24 cellular contexts compared by ENCODE assay signal in genomic region chr3:41523897-41524296, GRCh38.
DNase-seq lines count a peak whose midpoint lies in the region; ATAC-seq, FAIRE-seq and TF ChIP-seq lines count a peak whose summit lies in the region.
"Had no signal": no experiment of that assay in that cellular context is flagged by ENCODE, and none has a peak within 500 bp of the region (broad histone marks: within the 10 kb centered on the region; RNA-seq: fewer than 3 reads in every experiment).

No MANE protein-coding gene starts in this region.

- no peaks in the 10 kb centered on the region for H4K20me1 ChIP-seq in GM12878 (ENCODE audit: control insufficient read depth, insufficient read depth)
- H4K20me1 ChIP-seq: BLaER1 treated with 17β-estradiol and CSF1 and Interleukin-3, amounts not matched to agents 10 nM and 100 nM had no signal

- H3K4me1 ChIP-seq in GM12878 (ENCODE audit: control insufficient read depth, insufficient read depth, low read length) = peaks cover 39% of the 10 kb centered on the region
- H3K4me1 ChIP-seq: A549, Caco-2 had no signal

- H3K27me3 ChIP-seq in GM12878 (replicated peaks in 1 of 2; ENCODE audit: control insufficient read depth in 2 of 2, insufficient read depth in 2 of 2, low read length in 1 of 2) = no peaks in the 10 kb centered on the region
- H3K27me3 ChIP-seq: BLaER1 treated with 17β-estradiol and CSF1 and Interleukin-3, amounts not matched to agents 10 nM and 100 nM had no signal

- no peak overlapping the region for H3K4me3 ChIP-seq in GM12865 (ENCODE audit: low read depth, low read length)
- H3K4me3 ChIP-seq in GM12878 = no peak overlapping the region
- H3K4me3 ChIP-seq: A549; BLaER1 treated with 17β-estradiol and CSF1 and Interleukin-3, amounts not matched to agents 10 nM and 100 nM had no signal

- no peak for TF ChIP-seq RAD21 in GM12878 (IDR thresholded peaks at IDR 0.05; ENCODE audit: insufficient read depth, low read depth, low read length)

- ATAC-seq in GM21360 (IDR thresholded peaks at IDR 0.05; ENCODE audit: unreplicated experiment) (peak; percentile 18), HG02973 (IDR thresholded peaks at IDR 0.05; ENCODE audit: unreplicated experiment) (peak; percentile 34), GM12878 (peak; percentile 48), GM19351 (IDR thresholded peaks at IDR 0.05; ENCODE audit: unreplicated experiment) (no peak)
- ATAC-seq: A549; CD8-positive, alpha-beta T cell had no signal

- H3K9me3 Mint-ChIP-seq in activated CD4-positive, alpha-beta T cell treated with anti-CD3 and anti-CD28 coated beads, Interleukin-2, amount 10 ng/mL, durations not matched to agents 24 days and 14 days = no peaks in the 10 kb centered on the region
- H3K9me3 Mint-ChIP-seq: CD4-positive, alpha-beta T cell; CD8-positive, alpha-beta T cell had no signal

- DNase-seq in GM12865 (ENCODE audit: low read depth) = peak; percentile 22
- no peak for DNase-seq in GM12878 (ENCODE audit: low read depth, low spot score)
- DNase-seq in iPS-NIHi7 (ENCODE audit: extremely low spot score) = no peak
- no peak for DNase-seq in activated CD4-positive, alpha-beta T cell treated with anti-CD3 and anti-CD28 coated beads, Interleukin-2, amount 10 ng/mL, durations not matched to agents 24 days and 14 days
- DNase-seq: AML-193; Caco-2; Calu3; CD4-positive, alpha-beta T cell; CD8-positive, alpha-beta T cell; DMS79 treated with DMSO at 0.1 percent for 48 hours; GF-D8 had no signal

- CTCF ChIA-PET in GM12878 (lab: Yijun Ruan, JAX) = interaction anchor here (0.6 kb wide), 1 partner anchor 124 kb away, joined by 4 read pairs; no protein-coding TSS in a partner anchor

- H3K27ac ChIP-seq in GM12878 (ENCODE audit: control insufficient read depth, insufficient read depth) = no peak overlapping the region
- H3K27ac ChIP-seq: 22Rv1, A549, C4-2B had no signal

- H3K4me3 Mint-ChIP-seq in activated CD4-positive, alpha-beta T cell treated with anti-CD3 and anti-CD28 coated beads, Interleukin-2, amount 10 ng/mL, durations not matched to agents 24 days and 14 days = no peak overlapping the region
- H3K4me3 Mint-ChIP-seq: B cell; CD4-positive, alpha-beta T cell; CD8-positive, alpha-beta T cell had no signal

- TF ChIP-seq EP300 in GM12878 (IDR thresholded peaks at IDR 0.05; ENCODE audit: borderline replicate concordance in 1 of 2, control insufficient read depth in 1 of 2, low read depth in 2 of 2, low read length in 2 of 2) = no peak

- H3K4me2 ChIP-seq in GM12878 (ENCODE audit: control insufficient read depth, insufficient read depth) = no peak overlapping the region
- H3K4me2 ChIP-seq: A549 had no signal

- H3K36me3 Mint-ChIP-seq in activated CD4-positive, alpha-beta T cell treated with anti-CD3 and anti-CD28 coated beads, Interleukin-2, amount 10 ng/mL, durations not matched to agents 24 days and 14 days (ENCODE audit: low read depth) = no peaks in the 10 kb centered on the region
- H3K36me3 Mint-ChIP-seq: CD8-positive, alpha-beta T cell had no signal

- POLR2A ChIA-PET in GM12878 (lab: Charles Lee) = no interaction called here

- H2AFZ ChIP-seq in GM12878 (ENCODE audit: control insufficient read depth, low read depth, low read length) = no peak overlapping the region

- H3K9me3 ChIP-seq in GM12878 (replicated peaks; ENCODE audit: control insufficient read depth, insufficient read depth, low read length) = no peaks in the 10 kb centered on the region
- H3K9me3 ChIP-seq: A549; BLaER1 treated with 17β-estradiol and CSF1 and Interleukin-3, amounts not matched to agents 10 nM and 100 nM; Caco-2 had no signal

- WGBS in GM12878 (ENCODE audit: insufficient coverage, insufficient replicate concordance, low lambda C conversion rate, missing lambda C conversion rate) = 39% methylated on average over 1 of the region's 1 CpG

- SMC1A ChIA-PET in GM12878 (lab: Charles Lee; ENCODE audit: uncharacterized antibody, unreplicated experiment) = no interaction called here

- H3K36me3 ChIP-seq in GM12878 (ENCODE audit: control insufficient read depth in 2 of 2, insufficient read depth in 2 of 2, low read length in 1 of 2) = no peaks in the 10 kb centered on the region
- H3K36me3 ChIP-seq: BLaER1 treated with 17β-estradiol and CSF1 and Interleukin-3, amounts not matched to agents 10 nM and 100 nM had no signal

- no peaks in the 10 kb centered on the region for H3K27me3 Mint-ChIP-seq in activated CD4-positive, alpha-beta T cell treated with anti-CD3 and anti-CD28 coated beads, Interleukin-2, amount 10 ng/mL, durations not matched to agents 24 days and 14 days
- H3K27me3 Mint-ChIP-seq: B cell; CD4-positive, alpha-beta T cell had no signal

- H3K27ac Mint-ChIP-seq in activated CD4-positive, alpha-beta T cell treated with anti-CD3 and anti-CD28 coated beads, Interleukin-2, amount 10 ng/mL, durations not matched to agents 24 days and 14 days = no peak overlapping the region
- H3K27ac Mint-ChIP-seq: B cell; CD4-positive, alpha-beta T cell; CD8-positive, alpha-beta T cell had no signal

- no peak for TF ChIP-seq CTCF in GM12865 (IDR thresholded peaks at IDR 0.05; ENCODE audit: insufficient read depth, low read depth, low read length, missing control alignments)
- no peak for TF ChIP-seq CTCF in GM12878 (IDR thresholded peaks at IDR 0.05 in 2 of 3, conservative IDR thresholded peaks at IDR 0.05 in 1 of 3; ENCODE audit: control insufficient read depth in 2 of 3, extremely low read depth in 1 of 3, insufficient read depth in 1 of 3, low read depth in 3 of 3, low read length in 3 of 3)

- H3K4me1 Mint-ChIP-seq in activated CD4-positive, alpha-beta T cell treated with anti-CD3 and anti-CD28 coated beads, Interleukin-2, amount 10 ng/mL, durations not matched to agents 24 days and 14 days = peaks cover 2% of the 10 kb centered on the region

- no peaks in the 10 kb centered on the region for H3K79me2 ChIP-seq in GM12878 (ENCODE audit: control insufficient read depth, insufficient read depth, low read length)

- RAD21 ChIA-PET in GM12878 (lab: Charles Lee; ENCODE audit: unreplicated experiment) = no interaction called here

- no peak overlapping the region for H3K9ac ChIP-seq in GM12878 (ENCODE audit: control insufficient read depth, insufficient read depth, low read length)
- H3K9ac ChIP-seq: BLaER1 treated with 17β-estradiol and CSF1 and Interleukin-3, amounts not matched to agents 10 nM and 100 nM had no signal

- FAIRE-seq in GM12878 (lab: Jason Lieb, UNC) = no peak
- FAIRE-seq: A549, D721Med, G401.6, GM12892, GM18507, GM19239 had no signal

- no TSS peak for BruUV-seq in GM12878 (replicated peaks; lab: Mats Ljungman, UMichigan)

- no peak for TF ChIP-seq POLR2A in GM12878 (IDR thresholded peaks at IDR 0.05; ENCODE audit: low read depth, low read length)

- intact Hi-C loops in GM12878 (cut with micrococcal nuclease; ENCODE audit: unreplicated experiment) = no loop called here
- intact Hi-C loops in activated CD4-positive, alpha-beta T cell treated with anti-CD3 and anti-CD28 coated beads, Interleukin-2, amount 10 ng/mL, durations not matched to agents 24 days and 14 days (cut with micrococcal nuclease) = no loop called here

- in situ Hi-C loops in GM12878 (cut with MboI) = no loop called here

TF ChIP-seq in GM12878, 131 proteins besides CTCF, POLR2A, EP300 and RAD21:
- TF ChIP-seq KAT2A (conservative IDR thresholded peaks at IDR 0.05; ENCODE audit: control insufficient read depth, low read depth, low read length) (no peak), DPF2 (IDR thresholded peaks at IDR 0.05) (no peak), MEF2B (IDR thresholded peaks at IDR 0.05; ENCODE audit: partially characterized antibody, poor library complexity, severe bottlenecking) (no peak), ZNF217 (IDR thresholded peaks at IDR 0.05) (no peak), NR2C2 (IDR thresholded peaks at IDR 0.05; ENCODE audit: borderline replicate concordance, control insufficient read depth, insufficient read length, low read depth) (no peak), POU2F2 (IDR thresholded peaks at IDR 0.05; ENCODE audit: borderline replicate concordance, low read depth, low read length) (peak; percentile 50; the same call in 1 of the 3 replicates), MTA2 (IDR thresholded peaks at IDR 0.05; ENCODE audit: low read depth) (no peak), CREM (IDR thresholded peaks at IDR 0.05; ENCODE audit: low read depth) (no peak), USF2 (IDR thresholded peaks at IDR 0.05; ENCODE audit: borderline replicate concordance, low read depth, low read length) (no peak)
- TF ChIP-seq, protein P1, sequence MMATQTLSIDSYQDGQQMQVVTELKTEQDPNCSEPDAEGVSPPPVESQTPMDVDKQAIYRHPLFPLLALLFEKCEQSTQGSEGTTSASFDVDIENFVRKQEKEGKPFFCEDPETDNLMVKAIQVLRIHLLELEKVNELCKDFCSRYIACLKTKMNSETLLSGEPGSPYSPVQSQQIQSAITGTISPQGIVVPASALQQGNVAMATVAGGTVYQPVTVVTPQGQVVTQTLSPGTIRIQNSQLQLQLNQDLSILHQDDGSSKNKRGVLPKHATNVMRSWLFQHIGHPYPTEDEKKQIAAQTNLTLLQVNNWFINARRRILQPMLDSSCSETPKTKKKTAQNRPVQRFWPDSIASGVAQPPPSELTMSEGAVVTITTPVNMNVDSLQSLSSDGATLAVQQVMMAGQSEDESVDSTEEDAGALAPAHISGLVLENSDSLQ (IDR thresholded peaks at IDR 0.05) = peak; percentile 44; the same call in 1 of the 2 replicates
